Comparison of ENCODE assay signal across 12 cellular contexts in the genomic region with DNA sequence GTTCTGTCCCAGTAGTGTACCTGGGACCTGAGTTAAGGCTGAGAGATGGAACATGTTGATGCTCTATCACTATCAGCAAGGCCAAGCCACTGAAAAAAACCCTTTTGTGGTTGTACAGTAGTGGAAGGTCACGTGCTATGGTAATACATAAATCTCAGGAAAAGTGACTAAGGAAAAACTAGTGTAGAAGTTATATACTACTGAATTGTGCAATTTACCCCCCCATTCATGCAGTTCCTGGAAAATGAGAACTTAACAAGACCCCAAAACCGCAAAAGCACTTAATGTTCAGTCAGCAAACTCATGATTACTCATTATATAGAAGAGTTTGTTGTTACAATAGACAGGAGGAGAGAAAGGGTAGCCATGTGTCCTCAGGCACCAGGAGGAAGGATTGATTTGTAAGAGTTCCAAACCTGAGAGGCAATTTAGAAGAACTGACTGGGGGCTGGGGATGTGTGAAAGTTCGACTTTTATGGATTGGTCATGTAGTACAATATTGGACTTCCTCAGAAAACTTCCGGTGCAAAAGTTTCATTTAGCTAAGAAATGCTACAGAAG.
A peak's percentile ranks its signal among the peaks of the same experiment; 100 is the strongest.
DNase-seq lines count a peak whose midpoint lies in the region; ATAC-seq lines count a peak whose summit lies in the region.
"Had no signal": no experiment of that assay in that cellular context is flagged by ENCODE, and none has a peak within 500 bp of the region (broad histone marks: within the 10 kb centered on the region; RNA-seq: fewer than 3 reads in every experiment).

No MANE protein-coding gene starts in this region.

- no peak for DNase-seq in activated naive CD4-positive, alpha-beta T cell treated with anti-CD3 and anti-CD28 coated beads, Interleukin-2, amount 50 U/mL, for 72 hours (ENCODE audit: low spot score in 2 of 2)
- no peak for DNase-seq in activated naive CD4-positive, alpha-beta T cell treated with anti-CD3 and anti-CD28 coated beads, Interleukin-2, amount 10 ng/mL, durations not matched to agents 7 days and 5 days
- DNase-seq in NOMO-1 (lab: John Stamatoyannopoulos, UW; ENCODE audit: unreplicated experiment in 2 of 2): peak; percentile 71 to 98
- no peak for DNase-seq in caudate nucleus (lab: John Stamatoyannopoulos, UW)
- no peak for DNase-seq in stimulated activated naive CD8-positive, alpha-beta T cell treated with anti-CD3 and anti-CD28 coated beads, Interleukin-15, amount 100 ng/mL, for 72 hours
- no peak for DNase-seq in SW480 (ENCODE audit: low spot score)
- DNase-seq in ACHN: no peak
- DNase-seq: islet precursor cell, NCI-H2171, SK-N-SH had no signal

- peak; percentile 63 to 80 for ATAC-seq in activated naive CD4-positive, alpha-beta T cell treated with anti-CD3 and anti-CD28 coated beads, Interleukin-2, amount 50 U/mL, for 72 hours
- peak; percentile 75 for ATAC-seq in stimulated activated naive CD8-positive, alpha-beta T cell treated with anti-CD3 and anti-CD28 coated beads, Interleukin-15, amount 100 ng/mL, for 72 hours
- ATAC-seq in HG02840 (IDR thresholded peaks at IDR 0.05; ENCODE audit: low FRiP score, unreplicated experiment): no peak

- in situ Hi-C loops in ACHN (cut with HindIII; ENCODE audit: low pct_ligation_motif_present, low pct_unique_long_range_greater_than_20kb, low sequenced_read_pairs): no loop called here

- no peaks in the 10 kb centered on the region for H3K27me3 Mint-ChIP-seq in activated naive CD4-positive, alpha-beta T cell treated with anti-CD3 and anti-CD28 coated beads, Interleukin-2, amount 10 ng/mL, durations not matched to agents 7 days and 5 days
- no peaks in the 10 kb centered on the region for H3K27me3 Mint-ChIP-seq in stimulated activated naive CD8-positive, alpha-beta T cell treated with anti-CD3 and anti-CD28 coated beads, Interleukin-15, amount 100 ng/mL, for 72 hours

- H3K4me1 Mint-ChIP-seq in activated naive CD4-positive, alpha-beta T cell treated with anti-CD3 and anti-CD28 coated beads, Interleukin-2, amount 10 ng/mL, durations not matched to agents 7 days and 5 days: peaks cover 8% of the 10 kb centered on the region
- peaks cover 22% of the 10 kb centered on the region for H3K4me1 Mint-ChIP-seq in stimulated activated naive CD8-positive, alpha-beta T cell treated with anti-CD3 and anti-CD28 coated beads, Interleukin-15, amount 100 ng/mL, for 72 hours

- no peak overlapping the region for H3K4me3 Mint-ChIP-seq in activated naive CD4-positive, alpha-beta T cell treated with anti-CD3 and anti-CD28 coated beads, Interleukin-2, amount 10 ng/mL, durations not matched to agents 7 days and 5 days
- H3K4me3 Mint-ChIP-seq in stimulated activated naive CD8-positive, alpha-beta T cell treated with anti-CD3 and anti-CD28 coated beads, Interleukin-15, amount 100 ng/mL, for 72 hours: no peak overlapping the region

- H3K9me3 Mint-ChIP-seq in activated naive CD4-positive, alpha-beta T cell treated with anti-CD3 and anti-CD28 coated beads, Interleukin-2, amount 50 U/mL, for 72 hours: peaks cover 0 to 5% of the 10 kb centered on the region in 2 donors
- H3K9me3 Mint-ChIP-seq in activated naive CD4-positive, alpha-beta T cell treated with anti-CD3 and anti-CD28 coated beads, Interleukin-2, amount 10 ng/mL, durations not matched to agents 7 days and 5 days: no peaks in the 10 kb centered on the region
- H3K9me3 Mint-ChIP-seq in stimulated activated naive CD8-positive, alpha-beta T cell treated with anti-CD3 and anti-CD28 coated beads, Interleukin-15, amount 100 ng/mL, for 72 hours: no peaks in the 10 kb centered on the region

- peak overlapping the region in 1 of 2 donors; percentile 17 for H3K27ac Mint-ChIP-seq in activated naive CD4-positive, alpha-beta T cell treated with anti-CD3 and anti-CD28 coated beads, Interleukin-2, amount 50 U/mL, for 72 hours
- no peak overlapping the region for H3K27ac Mint-ChIP-seq in activated naive CD4-positive, alpha-beta T cell treated with anti-CD3 and anti-CD28 coated beads, Interleukin-2, amount 10 ng/mL, durations not matched to agents 7 days and 5 days
- no peak overlapping the region for H3K27ac Mint-ChIP-seq in stimulated activated naive CD8-positive, alpha-beta T cell treated with anti-CD3 and anti-CD28 coated beads, Interleukin-15, amount 100 ng/mL, for 72 hours

- CTCF ChIA-PET in activated naive CD4-positive, alpha-beta T cell treated with anti-CD3 and anti-CD28 coated beads, Interleukin-2, amount 10 ng/mL, durations not matched to agents 7 days and 5 days (lab: Charles Lee): no interaction called here

- H3K27ac ChIP-seq in caudate nucleus (ENCODE audit: low read depth, low read length): peak overlapping the region; percentile 20
- H3K27ac ChIP-seq: neutrophil had no signal

- peaks cover 4 to 13% of the 10 kb centered on the region in 2 donors for H3K36me3 Mint-ChIP-seq in activated naive CD4-positive, alpha-beta T cell treated with anti-CD3 and anti-CD28 coated beads, Interleukin-2, amount 50 U/mL, for 72 hours
- peaks cover 5% of the 10 kb centered on the region for H3K36me3 Mint-ChIP-seq in activated naive CD4-positive, alpha-beta T cell treated with anti-CD3 and anti-CD28 coated beads, Interleukin-2, amount 10 ng/mL, durations not matched to agents 7 days and 5 days

Comparison
In these comparisons a context has a peak if more than half of its experiments do, and no peak if none do; other contexts are left out.
1. DNase-seq: peak in NOMO-1 (2 of 2); none in activated naive CD4-positive, alpha-beta T cell treated with anti-CD3 and anti-CD28 coated beads, Interleukin-2, amount 50 U/mL, for 72 hours (0 of 2), activated naive CD4-positive, alpha-beta T cell treated with anti-CD3 and anti-CD28 coated beads, Interleukin-2, amount 10 ng/mL, durations not matched to agents 7 days and 5 days (single experiment), caudate nucleus (0 of 61), stimulated activated naive CD8-positive, alpha-beta T cell treated with anti-CD3 and anti-CD28 coated beads, Interleukin-15, amount 100 ng/mL, for 72 hours (0 of 2), SW480 (single experiment) and ACHN (single experiment).